ENCODE assay signal across 12 cellular contexts in genomic region chr10:81135851-81136250, GRCh38.
DNase-seq lines count a peak whose midpoint lies in the region; ATAC-seq and TF ChIP-seq lines count a peak whose summit lies in the region.
"Had no signal": no experiment of that assay in that cellular context is flagged by ENCODE, and none has a peak within 500 bp of the region (broad histone marks: within the 10 kb centered on the region; RNA-seq: fewer than 3 reads in every experiment).

No MANE protein-coding gene starts in this region.

- no peak for DNase-seq in mucosa of gallbladder (ENCODE audit: low spot score)
- no peak for DNase-seq in NCI-H1417 (lab: John Stamatoyannopoulos, UW)
- no peak for DNase-seq in aorta
- DNase-seq in NCI-H524 treated with DMSO at 0.1 percent for 48 hours (lab: John Stamatoyannopoulos, UW) = no peak
- DNase-seq: activated T-cell treated with anti-CD3 and anti-CD28 coated beads for 4 hours, trophoblast cell had no signal

- ATAC-seq in GM18505 (IDR thresholded peaks at IDR 0.05; ENCODE audit: unreplicated experiment) = peak; percentile 96
- peak; percentile 87 for ATAC-seq in GM19468 (IDR thresholded peaks at IDR 0.05; ENCODE audit: extremely low read depth, unreplicated experiment)
- ATAC-seq in HG02870 (IDR thresholded peaks at IDR 0.05; ENCODE audit: unreplicated experiment) = peak; percentile 64
- peak; percentile 95 for ATAC-seq in HG03469 (IDR thresholded peaks at IDR 0.05; ENCODE audit: unreplicated experiment)
- ATAC-seq in aorta (ENCODE audit: low FRiP score) = no peak
- ATAC-seq: gastroesophageal sphincter, K562 had no signal

- intact Hi-C loops in aorta (cut with DNase I) = no loop called here

- no peak overlapping the region for H3K4me3 ChIP-seq in aorta (ENCODE audit: low read length in 2 of 2)
- H3K4me3 ChIP-seq: gastroesophageal sphincter, K562 had no signal

- H3K27me3 ChIP-seq in aorta (ENCODE audit: control insufficient read depth in 1 of 2, insufficient read depth in 2 of 2, low read length in 1 of 2) = no peaks in the 10 kb centered on the region
- H3K27me3 ChIP-seq: gastroesophageal sphincter had no signal

- H3K4me1 ChIP-seq in aorta (ENCODE audit: control insufficient read depth in 1 of 2, insufficient read depth in 2 of 2, low read length in 2 of 2) = no peaks in the 10 kb centered on the region
- H3K4me1 ChIP-seq: gastroesophageal sphincter had no signal

- H3K9me3 ChIP-seq in aorta (ENCODE audit: control insufficient read depth, low read length) = peaks cover 3% of the 10 kb centered on the region

- TF ChIP-seq POLR2A in GM18505 (IDR thresholded peaks at IDR 0.05; ENCODE audit: borderline replicate concordance, extremely low read depth, insufficient read depth, insufficient read length) = no peak

- 55 to 63% methylated on average over 3 of the region's 3 CpGs for WGBS in aorta, 2 donors

- no peaks in the 10 kb centered on the region for H3K36me3 ChIP-seq in aorta (ENCODE audit: control insufficient read depth in 1 of 2, insufficient read depth in 2 of 2, low read length in 1 of 2)
- H3K36me3 ChIP-seq: gastroesophageal sphincter had no signal

- no peak overlapping the region for H3K27ac ChIP-seq in aorta (ENCODE audit: low read depth in 1 of 2, low read length in 2 of 2)
- H3K27ac ChIP-seq: gastroesophageal sphincter had no signal
